ENCODE assay signal across 12 cellular contexts in the genomic region with DNA sequence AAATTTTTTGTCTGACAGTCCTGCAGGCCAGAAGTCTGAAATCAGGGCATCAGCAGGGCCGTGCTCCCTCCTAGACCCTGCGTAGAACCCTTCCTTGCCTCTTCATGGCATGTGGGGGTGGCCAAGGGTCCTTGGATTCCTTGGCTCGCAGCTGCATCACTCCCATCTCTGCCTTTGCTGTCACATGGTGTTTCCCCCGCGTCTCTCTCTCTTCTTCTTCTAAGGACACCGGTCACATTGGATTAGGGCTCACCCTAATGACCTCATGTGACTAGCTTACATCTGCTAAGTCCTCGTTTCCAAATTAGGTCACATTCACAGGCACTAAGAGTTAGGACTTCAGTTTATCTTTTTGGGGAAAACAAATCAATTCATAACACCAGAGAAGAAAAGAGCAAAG. TPM values are rescaled to one million over a fixed set of nuclear protein-coding genes. Genes with fewer than 3 reads are reported as not detected.
DNase-seq lines count a peak whose midpoint lies in the region; ATAC-seq and TF ChIP-seq lines count a peak whose summit lies in the region.
"Had no signal": no experiment of that assay in that cellular context is flagged by ENCODE, and none has a peak within 500 bp of the region (broad histone marks: within the 10 kb centered on the region; RNA-seq: fewer than 3 reads in every experiment).

No MANE protein-coding gene starts in this region.

- no peaks in the 10 kb centered on the region for H3K9me3 ChIP-seq in H9 (ENCODE audit: control insufficient read depth, low read depth, low read length)
- H3K9me3 ChIP-seq in adipocyte (ENCODE audit: control insufficient read depth, low read length): no peaks in the 10 kb centered on the region
- no peaks in the 10 kb centered on the region for H3K9me3 ChIP-seq in right cardiac atrium (ENCODE audit: control insufficient read depth, low read length)
- no peaks in the 10 kb centered on the region for H3K9me3 ChIP-seq in subcutaneous abdominal adipose tissue (ENCODE audit: control insufficient read depth in 5 of 5, low read length in 5 of 5)
- H3K9me3 ChIP-seq in tibial artery: no peaks in the 10 kb centered on the region

- H3K9me3 Mint-ChIP-seq in H9: peaks cover 3 to 6% of the 10 kb centered on the region in 2 experiments; a peak in 3 of 5 replicates
- H3K9me3 Mint-ChIP-seq: stimulated activated effector memory CD8-positive, alpha-beta T cell treated with anti-CD3 and anti-CD28 coated beads, Interleukin-12 subunit alpha, Interleukin-12 subunit beta, amount 100 ng/mL, for 72 hours had no signal

- H4K91ac ChIP-seq in H9 (ENCODE audit: insufficient read length, low read depth, low read length): no peak overlapping the region

- no peak overlapping the region for H2BK12ac ChIP-seq in H9 (ENCODE audit: insufficient read length, low read depth, low read length)

- H3K27ac Mint-ChIP-seq in H9: peak overlapping the region in 2 of 3 experiments; percentile 4 to 9; a peak in 1 of 7 replicates
- H3K27ac Mint-ChIP-seq: activated T-helper 2 cell treated with anti-CD3 and anti-CD28 coated beads, Interferon-gamma antibody, Interleukin-2, Interleukin-4, amounts not matched to agents 10 μg/mL and 5 μg/mL and 100 μg/mL, durations not matched to agents 14 hours and 24 hours and 36 hours had no signal

- no peak overlapping the region for H2AK5ac ChIP-seq in H9 (ENCODE audit: insufficient read length, low read length)

- no peak overlapping the region for H3K4me2 ChIP-seq in H9 (ENCODE audit: insufficient read depth, insufficient read length, low read length)

- H3K4me3 Mint-ChIP-seq in H9: no peak overlapping the region
- H3K4me3 Mint-ChIP-seq: stimulated activated effector memory CD8-positive, alpha-beta T cell treated with anti-CD3 and anti-CD28 coated beads, Interleukin-12 subunit alpha, Interleukin-12 subunit beta, amount 100 ng/mL, for 72 hours had no signal

- no peaks in the 10 kb centered on the region for H3K79me1 ChIP-seq in H9 (ENCODE audit: insufficient read depth, low read depth, low read length, poor library complexity, severe bottlenecking)

- no peak overlapping the region for H3K23ac ChIP-seq in H9 (ENCODE audit: insufficient read length, low read depth, low read length)

- H3K36me3 ChIP-seq in adipocyte (ENCODE audit: control insufficient read depth, insufficient read depth, low read length, severe bottlenecking) (no peaks in the 10 kb centered on the region), subcutaneous abdominal adipose tissue (ENCODE audit: control insufficient read depth in 5 of 5, insufficient read depth in 5 of 5, low read length in 5 of 5) (no peaks in the 10 kb centered on the region), tibial artery (no peaks in the 10 kb centered on the region)

- H3K27me3 Mint-ChIP-seq in H9 (ENCODE audit: low read depth): no peaks in the 10 kb centered on the region

- H2AFZ ChIP-seq in H9 (ENCODE audit: low read length): no peak overlapping the region

- H4K5ac ChIP-seq in H9 (ENCODE audit: insufficient read length, low read depth, low read length): no peak overlapping the region

- WGBS in H9 (ENCODE audit: extremely low coverage, insufficient read length, low lambda C conversion rate): no CpG with 5 or more reads among the region's 7 CpGs
- 65% methylated on average over 7 of the region's 7 CpGs for WGBS in right cardiac atrium

- no peak overlapping the region for H3K56ac ChIP-seq in H9 (ENCODE audit: insufficient read length, low read depth, low read length)

- no peak overlapping the region for H3T11ph ChIP-seq in H9 (ENCODE audit: low read length)

- H3K14ac ChIP-seq in H9 (ENCODE audit: insufficient read depth, low read length): no peak overlapping the region

- peaks cover 0 to 7% (median 0%) of the 10 kb centered on the region in 3 experiments; a peak in 3 of 7 replicates for H3K36me3 Mint-ChIP-seq in H9 (ENCODE audit: insufficient read depth in 1 of 3, low read depth in 3 of 3)
- H3K36me3 Mint-ChIP-seq: stimulated activated effector memory CD8-positive, alpha-beta T cell treated with anti-CD3 and anti-CD28 coated beads, Interleukin-12 subunit alpha, Interleukin-12 subunit beta, amount 100 ng/mL, for 72 hours had no signal

- ATAC-seq in right cardiac atrium (no peak), GM21723 (IDR thresholded peaks at IDR 0.05; ENCODE audit: unreplicated experiment) (no peak), GM19351 (IDR thresholded peaks at IDR 0.05; ENCODE audit: unreplicated experiment) (no peak)

- H2BK5ac ChIP-seq in H9 (ENCODE audit: insufficient read length, low read length): no peak overlapping the region

- no peak overlapping the region for H3K4me3 ChIP-seq in adipocyte (ENCODE audit: low read length)
- no peak overlapping the region for H3K4me3 ChIP-seq in right cardiac atrium (ENCODE audit: low read length)
- H3K4me3 ChIP-seq in subcutaneous abdominal adipose tissue (ENCODE audit: low read depth in 1 of 5, low read length in 5 of 5): no peak overlapping the region
- H3K4me3 ChIP-seq in tibial artery: no peak overlapping the region

- no peaks in the 10 kb centered on the region for H4K20me1 ChIP-seq in H9 (ENCODE audit: control insufficient read depth, insufficient read depth, insufficient read length)

- no peak overlapping the region for H2BK20ac ChIP-seq in H9 (ENCODE audit: low read depth, low read length, poor library complexity, severe bottlenecking)

- no peak overlapping the region for H2BK120ac ChIP-seq in H9 (ENCODE audit: low read depth, low read length, poor library complexity, severe bottlenecking)

- H3K18ac ChIP-seq in H9 (ENCODE audit: insufficient read length, low read depth, low read length): no peak overlapping the region

- no peak overlapping the region for H3K9ac ChIP-seq in H9 (ENCODE audit: extremely low read depth, insufficient read length, low read length)
- H3K9ac ChIP-seq in adipocyte (ENCODE audit: low read length): peak overlapping the region; percentile 58
- no peak overlapping the region for H3K9ac ChIP-seq in subcutaneous abdominal adipose tissue (ENCODE audit: low read length in 5 of 5)

- H3K4me1 ChIP-seq in H9 (ENCODE audit: insufficient read depth, low read length) (no peaks in the 10 kb centered on the region), adipocyte (ENCODE audit: control insufficient read depth, insufficient read depth, low read length) (peaks cover 42% of the 10 kb centered on the region), right cardiac atrium (ENCODE audit: control insufficient read depth, insufficient read depth, low read length) (peaks cover 22% of the 10 kb centered on the region), subcutaneous abdominal adipose tissue (ENCODE audit: control insufficient read depth in 5 of 5, insufficient read depth in 5 of 5, low read length in 5 of 5) (peaks cover 16 to 59% (median 28%) of the 10 kb centered on the region in 5 donors), tibial artery (peaks cover 0 to 45% (median 16%) of the 10 kb centered on the region in 4 donors)

- no peak overlapping the region for H3K27ac ChIP-seq in H9 (ENCODE audit: insufficient read length, low read depth, low read length)
- H3K27ac ChIP-seq in right cardiac atrium (ENCODE audit: low read length): peak overlapping the region; percentile 94
- H3K27ac ChIP-seq in subcutaneous abdominal adipose tissue (ENCODE audit: low read depth, low read length): peak overlapping the region; percentile 77
- peak overlapping the region in 1 of 2 donors; percentile 63 for H3K27ac ChIP-seq in tibial artery

- DNase-seq in H9 (no peak), adipocyte (ENCODE audit: low read depth) (no peak), right cardiac atrium (no peak), tibial artery (no peak)
- no peak for DNase-seq in activated CD8-positive, alpha-beta memory T cell treated with anti-CD3 and anti-CD28 coated beads, Interleukin-2, amount 50 U/mL, for 48 hours
- DNase-seq: activated CD4-positive, alpha-beta T cell treated with anti-CD3 and anti-CD28 coated beads, Interleukin-2, amount 50 U/mL, for 4 hours; T-helper 9 cell had no signal

- H3K23me2 ChIP-seq in H9 (ENCODE audit: insufficient read length, low read depth, low read length, poor library complexity, severe bottlenecking): no peaks in the 10 kb centered on the region

- H3K4ac ChIP-seq in H9 (ENCODE audit: low read depth, low read length): no peak overlapping the region

- H4K8ac ChIP-seq in H9 (replicated peaks; ENCODE audit: insufficient read length, low read depth, low read length): no peak overlapping the region

- H2BK15ac ChIP-seq in H9 (ENCODE audit: low read depth, low read length): no peak overlapping the region

- TF ChIP-seq CTCF in H9 (conservative IDR thresholded peaks at IDR 0.05) (no peak), tibial artery (IDR thresholded peaks at IDR 0.05) (no peak)

- no peaks in the 10 kb centered on the region for H3K79me2 ChIP-seq in H9 (ENCODE audit: insufficient read depth, low read length)

- intact Hi-C loops in right cardiac atrium (cut with DNase I) (no loop called here), tibial artery (cut with DNase I; ENCODE audit: low total_unique reads) (no loop called here)

- peaks cover 33 to 42% of the 10 kb centered on the region in 2 experiments for H3K4me1 Mint-ChIP-seq in H9

- H3K27me3 ChIP-seq in H9 (ENCODE audit: insufficient read depth, low read length): no peaks in the 10 kb centered on the region
- H3K27me3 ChIP-seq in adipocyte (replicated peaks; ENCODE audit: control insufficient read depth, insufficient read depth, low read length): no peaks in the 10 kb centered on the region
- H3K27me3 ChIP-seq in right cardiac atrium (ENCODE audit: control insufficient read depth, insufficient read depth): no peaks in the 10 kb centered on the region
- H3K27me3 ChIP-seq in subcutaneous abdominal adipose tissue (ENCODE audit: control insufficient read depth in 5 of 5, insufficient read depth in 4 of 5, low read length in 5 of 5): peaks cover 0 to 3% (median 0%) of the 10 kb centered on the region in 5 donors
- no peaks in the 10 kb centered on the region for H3K27me3 ChIP-seq in tibial artery

RNA-seq across cellular contexts. Expression of gene SLCO3A1, which starts 12.0 kb away (rescaled TPM):
- 9.4 and 12.1 TPM in 2 replicates for total RNA-seq in H9 (2021)
- 10 to 100 TPM; 37.4 to 52.0 (median 46.2) TPM for total RNA-seq in right cardiac atrium
- 42.1 TPM for polyA plus RNA-seq in right cardiac atrium
